Comparison of ENCODE assay signal across 19 cellular contexts in genomic region chr1:114369930-114370329, GRCh38.
DNase-seq lines count a peak whose midpoint lies in the region; ATAC-seq, FAIRE-seq and TF ChIP-seq lines count a peak whose summit lies in the region.
"Had no signal": no experiment of that assay in that cellular context is flagged by ENCODE, and none has a peak within 500 bp of the region (broad histone marks: within the 10 kb centered on the region; RNA-seq: fewer than 3 reads in every experiment).

No MANE protein-coding gene starts in this region.

- H2AFZ ChIP-seq in Loucy (ENCODE audit: low read length) (peak overlapping the region; percentile 61), K562 (ENCODE audit: low read depth, low read length) (peak overlapping the region; percentile 77), mesenchymal stem cell (ENCODE audit: low read depth, low read length) (no peak overlapping the region)

- CTCF ChIA-PET in K562 (lab: Yijun Ruan, JAX; ENCODE audit: low intra/inter-chr PET ratio): interaction anchor here (0.7 kb wide), 1 partner anchor 20 kb away, joined by 4 read pairs; no protein-coding TSS in a partner anchor

- H3K9me3 ChIP-seq in Loucy (ENCODE audit: insufficient read depth, low read depth, low read length): peaks cover 5% of the 10 kb centered on the region; the same call in 1 of the 2 replicates
- peaks cover 6% of the 10 kb centered on the region for H3K9me3 ChIP-seq in K562 (replicated peaks; ENCODE audit: control insufficient read depth, insufficient read depth, low read depth, low read length)
- peaks cover 12% of the 10 kb centered on the region for H3K9me3 ChIP-seq in mesenchymal stem cell (ENCODE audit: control insufficient read depth, low read length)
- H3K9me3 ChIP-seq in uterus: no peaks in the 10 kb centered on the region
- H3K9me3 ChIP-seq: BE2C had no signal

- no peaks in the 10 kb centered on the region for H3K9me1 ChIP-seq in K562 (ENCODE audit: control insufficient read depth, insufficient read depth, low read length)

- WGBS in K562 (ENCODE audit: insufficient coverage, low coverage, missing lambda C conversion rate): 11% methylated on average over 1 of the region's 1 CpG
- no CpG with 5 or more reads among the region's 1 CpG for WGBS in mesenchymal stem cell

- H2BK12ac ChIP-seq in mesenchymal stem cell (ENCODE audit: low read length in 2 of 2): no peak overlapping the region

- intact Hi-C loops in K562 (cut with micrococcal nuclease): no loop called here
- intact Hi-C loops in uterus (cut with DNase I; ENCODE audit: low total_unique reads): no loop called here

- no peak overlapping the region for H2AK5ac ChIP-seq in mesenchymal stem cell (ENCODE audit: low read length, severe bottlenecking)

- no peaks in the 10 kb centered on the region for H3K79me1 ChIP-seq in mesenchymal stem cell (replicated peaks; ENCODE audit: low read length, poor library complexity, severe bottlenecking)

- no peak overlapping the region for H3K23ac ChIP-seq in mesenchymal stem cell (ENCODE audit: low read length in 2 of 2)

- H3K4me1 ChIP-seq in Loucy (ENCODE audit: insufficient read depth, low read length, poor library complexity, severe bottlenecking) (peaks cover 15% of the 10 kb centered on the region), K562 (replicated peaks in 1 of 2; ENCODE audit: control insufficient read depth in 2 of 2, insufficient read depth in 2 of 2, low read length in 2 of 2) (peaks cover 4 to 8% of the 10 kb centered on the region in 2 experiments; a peak in 3 of 5 replicates), mesenchymal stem cell (ENCODE audit: control insufficient read depth, insufficient read depth, low read depth, low read length) (no peaks in the 10 kb centered on the region), uterus (peaks cover 0 to 7% of the 10 kb centered on the region in 2 donors)
- H3K4me1 ChIP-seq: BE2C, SJSA1 had no signal

- no peak overlapping the region for H4K8ac ChIP-seq in mesenchymal stem cell (ENCODE audit: low read length)

- in situ Hi-C loops in K562 (cut with MboI): no loop called here

- POLR2A ChIA-PET in K562 (lab: Yijun Ruan, JAX): interaction anchor here (1.1 to 3.6 kb wide), 2 partner anchors 10 to 11 kb away, joined by 4 to 14 read pairs; no protein-coding TSS in a partner anchor

- no peak overlapping the region for H3K4ac ChIP-seq in mesenchymal stem cell (ENCODE audit: low read depth in 1 of 2, low read length in 2 of 2)

- no peak overlapping the region for H2BK120ac ChIP-seq in mesenchymal stem cell (ENCODE audit: low read depth, low read length)

- H3K9me2 ChIP-seq in Loucy (replicated peaks; ENCODE audit: low read depth, low read length): no peaks in the 10 kb centered on the region

- no peak overlapping the region for H3K4me3 ChIP-seq in Loucy (ENCODE audit: low read length, poor library complexity, severe bottlenecking)
- no peak overlapping the region for H3K4me3 ChIP-seq in K562
- H3K4me3 ChIP-seq in mesenchymal stem cell (ENCODE audit: insufficient read depth in 1 of 2, low read depth in 1 of 2, low read length in 2 of 2): no peak overlapping the region
- H3K4me3 ChIP-seq in uterus: no peak overlapping the region
- H3K4me3 ChIP-seq: SJSA1 had no signal

- H3K4me2 ChIP-seq in Loucy (ENCODE audit: low read depth, low read length, poor library complexity, severe bottlenecking) (no peak overlapping the region), K562 (ENCODE audit: insufficient read depth, low read length) (no peak overlapping the region), mesenchymal stem cell (ENCODE audit: low read length, poor library complexity, severe bottlenecking) (no peak overlapping the region)

- H4K20me1 ChIP-seq in Loucy (ENCODE audit: insufficient read depth, low read length, poor library complexity, severe bottlenecking) (no peaks in the 10 kb centered on the region), K562 (replicated peaks; ENCODE audit: control insufficient read depth, insufficient read depth, low read length) (no peaks in the 10 kb centered on the region)

- H3K27me3 ChIP-seq in Loucy (ENCODE audit: insufficient read depth, low read length, poor library complexity, severe bottlenecking) (no peaks in the 10 kb centered on the region), K562 (ENCODE audit: control insufficient read depth in 2 of 2, insufficient read depth in 2 of 2, low read length in 2 of 2) (no peaks in the 10 kb centered on the region), mesenchymal stem cell (ENCODE audit: control insufficient read depth in 1 of 2, insufficient read depth in 1 of 2, low read length in 2 of 2) (no peaks in the 10 kb centered on the region), uterus (no peaks in the 10 kb centered on the region)
- H3K27me3 ChIP-seq: BE2C, brain microvascular endothelial cell had no signal

- no peak overlapping the region for H4K91ac ChIP-seq in mesenchymal stem cell (ENCODE audit: low read length)

- no peak for TF ChIP-seq EP300 in K562 (IDR thresholded peaks at IDR 0.05; ENCODE audit: low read length)

- peak overlapping the region; percentile 31; the same call in 1 of the 3 replicates for H3K27ac ChIP-seq in K562 (ENCODE audit: extremely low read depth, low read depth, low read length)
- no peak overlapping the region for H3K27ac ChIP-seq in mesenchymal stem cell (ENCODE audit: low read length, poor library complexity, severe bottlenecking)
- H3K27ac ChIP-seq in uterus: peak overlapping the region; percentile 71 to 75
- H3K27ac ChIP-seq: brain microvascular endothelial cell, SJSA1 had no signal

- DNase-seq in K562 (ENCODE audit: extremely low read depth in 1 of 4, low spot score in 3 of 4): peak in 1 of 4 experiments; percentile 40
- DNase-seq in mesenchymal stem cell: peak; percentile 35
- DNase-seq in uterus: no peak
- DNase-seq in islet precursor cell: no peak
- DNase-seq in activated CD4-positive, alpha-beta T cell treated with anti-CD3 and anti-CD28 coated beads for 48 hours: no peak
- DNase-seq: activated CD4-positive, alpha-beta T cell treated with anti-CD3 and anti-CD28 coated beads, Interleukin-2, amount 50 U/mL, for 1 hour; activated naive CD4-positive, alpha-beta T cell treated with anti-CD3 and anti-CD28 coated beads, Interleukin-2, amount 50 U/mL, for 16 hours; BE2C; brain microvascular endothelial cell; DMS 273 treated with DMSO at 0.1 percent for 48 hours; Kasumi-1; left colon; NCI-H187; posterior cingulate gyrus; stimulated activated CD4-positive, alpha-beta T cell treated with anti-CD3 and anti-CD28 coated beads, Interleukin-12 subunit alpha, Interleukin-12 subunit beta, amount 100 ng/mL, for 4 hours had no signal

- no peak overlapping the region for H3K18ac ChIP-seq in mesenchymal stem cell (ENCODE audit: low read depth in 1 of 2, low read length in 2 of 2)

- no peak for TF ChIP-seq RAD21 in K562 (CRISPR knock-in tag; conservative IDR thresholded peaks at IDR 0.05 in 1 of 2, IDR thresholded peaks at IDR 0.05 in 1 of 2)

- H2BK5ac ChIP-seq in mesenchymal stem cell (ENCODE audit: low read depth, low read length, poor library complexity, severe bottlenecking): no peak overlapping the region

- TF ChIP-seq POLR2A in K562 (conservative IDR thresholded peaks at IDR 0.05) (no peak), uterus (IDR thresholded peaks at IDR 0.05) (peak in 1 of 2 donors; percentile 10)

- no peaks in the 10 kb centered on the region for H3F3A ChIP-seq in Loucy (ENCODE audit: low read depth)

- no peak overlapping the region for H2BK15ac ChIP-seq in mesenchymal stem cell (ENCODE audit: low read depth, poor library complexity, severe bottlenecking)

- BruUV-seq in K562 (replicated peaks; lab: Mats Ljungman, UMichigan): no TSS peak

- H3K9ac ChIP-seq in Loucy (ENCODE audit: low read depth, low read length, poor library complexity, severe bottlenecking) (no peak overlapping the region), K562 (ENCODE audit: insufficient read depth in 1 of 2, low read depth in 2 of 2, low read length in 2 of 2) (no peak overlapping the region), mesenchymal stem cell (ENCODE audit: low read length) (peak overlapping the region; percentile 72)

- no peak overlapping the region for H3K14ac ChIP-seq in mesenchymal stem cell (ENCODE audit: low read length in 2 of 2)

- H3K79me2 ChIP-seq in Loucy (ENCODE audit: insufficient read depth, low read length): no peaks in the 10 kb centered on the region
- H3K79me2 ChIP-seq in K562 (ENCODE audit: control insufficient read depth, insufficient read depth, low read length): no peaks in the 10 kb centered on the region

- FAIRE-seq in K562 (lab: Jason Lieb, UNC): no peak
- FAIRE-seq: H54 had no signal

- ATAC-seq in K562: no peak; the same call in 1 of the 3 replicates
- ATAC-seq in GM21367 (IDR thresholded peaks at IDR 0.05; ENCODE audit: unreplicated experiment): no peak
- ATAC-seq: left colon had no signal

- H3K36me3 ChIP-seq in Loucy (ENCODE audit: insufficient read depth, low read length) (no peaks in the 10 kb centered on the region), K562 (ENCODE audit: control insufficient read depth, insufficient read depth, low read length) (no peaks in the 10 kb centered on the region), mesenchymal stem cell (ENCODE audit: control insufficient read depth in 1 of 2, insufficient read depth in 2 of 2, low read depth in 1 of 2, low read length in 2 of 2) (no peaks in the 10 kb centered on the region), uterus (no peaks in the 10 kb centered on the region)
- H3K36me3 ChIP-seq: BE2C, brain microvascular endothelial cell, SJSA1 had no signal

- no peak for TF ChIP-seq CTCF in Loucy (conservative IDR thresholded peaks at IDR 0.05; ENCODE audit: low read length)
- TF ChIP-seq CTCF in K562 (IDR thresholded peaks at IDR 0.05 in 2 of 3, conservative IDR thresholded peaks at IDR 0.05 in 1 of 3; ENCODE audit: insufficient read depth in 2 of 3, low read depth in 1 of 3, low read length in 3 of 3): peak in 1 of 3 experiments; percentile 9; a peak in 1 of 6 replicates
- TF ChIP-seq CTCF in uterus (IDR thresholded peaks at IDR 0.05): no peak

TF ChIP-seq in K562, 482 proteins besides CTCF, POLR2A, EP300 and RAD21 (continues in another document):
- TF ChIP-seq SREBF2 (CRISPR knock-in tag; IDR thresholded peaks at IDR 0.05): no peak
- no peak for TF ChIP-seq BRD4 (IDR thresholded peaks at IDR 0.05)
- peak; percentile 82 for TF ChIP-seq RAD51 (IDR thresholded peaks at IDR 0.05; ENCODE audit: borderline replicate concordance, low read depth)
- TF ChIP-seq STAT5A (IDR thresholded peaks at IDR 0.05; ENCODE audit: borderline replicate concordance, low read length): no peak
